Comparison of ENCODE assay signal across 8 cellular contexts in genomic region chr1:1574721-1575537, GRCh38. TPM values are rescaled to one million over a fixed set of nuclear protein-coding genes. Genes with fewer than 3 reads are reported as not detected.
DNase-seq lines count a peak whose midpoint lies in the region; ATAC-seq, FAIRE-seq and TF ChIP-seq lines count a peak whose summit lies in the region.

TSS of gene SSU72 (minus strand) at chr1:1574863. CDS start at chr1:1574557, 306 bp downstream.

- no peaks in the 10 kb centered on the region for H3K27me3 ChIP-seq in CD8-positive, alpha-beta T cell (ENCODE audit: insufficient read depth, low read length)
- H3K27me3 ChIP-seq in HL-60 (ENCODE audit: insufficient read depth, poor library complexity, severe bottlenecking) (no peaks in the 10 kb centered on the region), H1 (replicated peaks in 1 of 4; ENCODE audit: control insufficient read depth in 3 of 4, extremely low read depth in 1 of 4, insufficient read depth in 3 of 4, low read length in 3 of 4) (no peaks in the 10 kb centered on the region)

- TF ChIP-seq CTCF in CD8-positive, alpha-beta T cell (IDR thresholded peaks at IDR 0.05): no peak
- TF ChIP-seq CTCF in HL-60 (IDR thresholded peaks at IDR 0.05; ENCODE audit: insufficient read depth, low read length): no peak
- peak in 1 of 3 experiments; percentile 3; a peak in 1 of 4 replicates for TF ChIP-seq CTCF in H1 (IDR thresholded peaks at IDR 0.05; ENCODE audit: control extremely low read depth in 1 of 3, insufficient read depth in 1 of 3, low read depth in 1 of 3, low read length in 3 of 3)

- H3K56ac ChIP-seq in H1 (replicated peaks; ENCODE audit: insufficient read length, low read depth, low read length): peak within 1 kb of the TSS; percentile 70

- H4K20me1 ChIP-seq in H1 (replicated peaks in 1 of 2; ENCODE audit: control insufficient read depth in 1 of 2, insufficient read depth in 2 of 2, low read length in 2 of 2): peaks cover 3 to 4% of the 10 kb centered on the region in 2 experiments

- no peaks in the 10 kb centered on the region for H3K36me3 ChIP-seq in CD8-positive, alpha-beta T cell (ENCODE audit: insufficient read depth, low read length)
- peaks cover 0 to 17% (median 1%) of the 10 kb centered on the region in 4 experiments; a peak in 1 of 8 replicates for H3K36me3 ChIP-seq in H1 (ENCODE audit: control insufficient read depth in 2 of 4, insufficient read depth in 4 of 4, low read length in 3 of 4)

- H3K4me1 ChIP-seq in CD8-positive, alpha-beta T cell (ENCODE audit: insufficient read depth, low read length): peaks cover 39% of the 10 kb centered on the region
- peaks cover 0 to 2% (median 0%) of the 10 kb centered on the region in 4 experiments; a peak in 2 of 7 replicates for H3K4me1 ChIP-seq in H1 (replicated peaks in 1 of 4; ENCODE audit: control insufficient read depth in 3 of 4, insufficient read depth in 4 of 4, low read length in 3 of 4)

- peak; percentile 93 to 97 for TF ChIP-seq POLR2A in H1 (IDR thresholded peaks at IDR 0.05; ENCODE audit: control extremely low read depth in 1 of 2, low read depth in 2 of 2, low read length in 2 of 2)

- no peak within 1 kb of the TSS for H3K14ac ChIP-seq in H1 (ENCODE audit: insufficient read length)

- no peak within 1 kb of the TSS for H2AK5ac ChIP-seq in H1 (ENCODE audit: low read depth, low read length)

- H3K9me3 ChIP-seq in CD8-positive, alpha-beta T cell (ENCODE audit: low read length): no peaks in the 10 kb centered on the region
- no peaks in the 10 kb centered on the region for H3K9me3 ChIP-seq in H1 (ENCODE audit: insufficient read depth in 2 of 2, low read depth in 1 of 2, low read length in 1 of 2)

- no peaks in the 10 kb centered on the region for H3K27me3 Mint-ChIP-seq in CD8-positive, alpha-beta T cell (ENCODE audit: low read depth)

- peak within 1 kb of the TSS; percentile 94 for H3K4ac ChIP-seq in H1 (replicated peaks; ENCODE audit: insufficient read length, low read depth, low read length)

- H4K8ac ChIP-seq in H1 (ENCODE audit: extremely low read depth, insufficient read depth, low read length): peak within 1 kb of the TSS; percentile 100

- no peak for TF ChIP-seq RAD21 in H1 (IDR thresholded peaks at IDR 0.05 in 1 of 2, conservative IDR thresholded peaks at IDR 0.05 in 1 of 2; ENCODE audit: low read depth in 2 of 2, low read length in 2 of 2)

- DNase-seq in CD8-positive, alpha-beta T cell: peak; percentile 84 to 95 (median 93)
- peak; percentile 91 to 92 for DNase-seq in HL-60 (ENCODE audit: low read depth in 1 of 2, low spot score in 1 of 2)
- peak; percentile 83 for DNase-seq in NK-92 treated with Interleukin-12 subunit alpha and Interleukin-12 subunit beta, amount 100 ng/mL, for 24 hours (lab: John Stamatoyannopoulos, UW)
- peak; percentile 87 to 88 for DNase-seq in activated CD8-positive, alpha-beta memory T cell treated with anti-CD3 and anti-CD28 coated beads for 4 hours (ENCODE audit: low read depth in 2 of 2)
- DNase-seq in H1 (ENCODE audit: low read depth in 1 of 2, low spot score in 2 of 2): peak; percentile 70 to 98
- peak; percentile 98 for DNase-seq in mesenteric fat pad (ENCODE audit: low spot score)
- DNase-seq in stimulated activated CD8-positive, alpha-beta memory T cell treated with anti-CD3 and anti-CD28 coated beads, Interleukin-15, amount 100 ng/mL, for 1 hour (ENCODE audit: low read depth): peak; percentile 86

- CTCF ChIA-PET in CD8-positive, alpha-beta T cell (lab: Charles Lee): no interaction called here
- CTCF ChIA-PET in H1 (lab: Charles Lee; ENCODE audit: partially characterized antibody): interaction anchor here (0.7 kb wide), 1 partner anchor 50 kb away, joined by 3 read pairs; no protein-coding TSS in a partner anchor

- peaks cover 26% of the 10 kb centered on the region for H3K36me3 Mint-ChIP-seq in CD8-positive, alpha-beta T cell

- peaks cover 8% of the 10 kb centered on the region; the same call in 1 of the 2 replicates for H3K23me2 ChIP-seq in H1 (ENCODE audit: low read depth, low read length)

- peaks cover 27 to 45% of the 10 kb centered on the region in 2 experiments for H3K79me2 ChIP-seq in H1 (ENCODE audit: control insufficient read depth in 1 of 2, insufficient read depth in 2 of 2, low read length in 2 of 2)

- peak within 1 kb of the TSS; percentile 96 to 100 (median 97) for H3K9ac ChIP-seq in H1 (replicated peaks in 1 of 4; ENCODE audit: extremely low read depth in 1 of 4, low read depth in 3 of 4, low read length in 3 of 4)

- no peak within 1 kb of the TSS for H2BK120ac ChIP-seq in H1 (replicated peaks; ENCODE audit: low read depth, low read length)

- 3% methylated on average over 64 of the region's 87 CpGs; no CpG with 5 or more reads in 1 of the 2 experiments for WGBS in H1 (ENCODE audit: extremely low coverage in 1 of 2, insufficient coverage in 1 of 2, insufficient read length in 1 of 2, insufficient replicate concordance in 2 of 2, low coverage in 1 of 2, low lambda C conversion rate in 2 of 2, missing lambda C conversion rate in 1 of 2), 2 experiments

- no peak within 1 kb of the TSS; the same call in 1 of the 2 replicates for H2BK12ac ChIP-seq in H1 (ENCODE audit: low read depth, low read length)

- TF ChIP-seq EP300 in H1 (IDR thresholded peaks at IDR 0.05; ENCODE audit: borderline replicate concordance in 1 of 2, low read depth in 2 of 2, low read length in 2 of 2): 0 out of 3 replicates have a peak, but pooled peaks of 1 of the 2 experiments have one; percentile 39

- H3K27ac Mint-ChIP-seq in CD8-positive, alpha-beta T cell: peak within 1 kb of the TSS; percentile 100

- no peak within 1 kb of the TSS for H2BK15ac ChIP-seq in H1 (ENCODE audit: low read length)

- peak; percentile 82 for ATAC-seq in CD8-positive, alpha-beta T cell
- ATAC-seq in GM19463 (IDR thresholded peaks at IDR 0.05; ENCODE audit: unreplicated experiment): peak; percentile 85

- no peak within 1 kb of the TSS for H3K23ac ChIP-seq in H1 (ENCODE audit: insufficient read length)

- FAIRE-seq in H1 (lab: Jason Lieb, UNC): no peak

- H3K4me3 Mint-ChIP-seq in CD8-positive, alpha-beta T cell: peak within 1 kb of the TSS; percentile 98

- peak within 1 kb of the TSS; percentile 78 for H3K4me3 ChIP-seq in CD8-positive, alpha-beta T cell (ENCODE audit: low read depth, low read length)
- peak within 1 kb of the TSS; percentile 94 for H3K4me3 ChIP-seq in HL-60 (replicated peaks; ENCODE audit: insufficient read depth, low read length)
- peak within 1 kb of the TSS; percentile 84 to 99 (median 94) for H3K4me3 ChIP-seq in H1 (ENCODE audit: extremely low read depth in 1 of 4, insufficient read depth in 2 of 4, low read depth in 3 of 4, low read length in 4 of 4)

- H3K4me1 Mint-ChIP-seq in CD8-positive, alpha-beta T cell (ENCODE audit: low read depth): peaks cover 32% of the 10 kb centered on the region

- H2AFZ ChIP-seq in H1 (ENCODE audit: low read length): peak within 1 kb of the TSS; percentile 77; the same call in 1 of the 2 replicates

- H3K9me3 Mint-ChIP-seq in CD8-positive, alpha-beta T cell: no peaks in the 10 kb centered on the region

- H3K27ac ChIP-seq in CD8-positive, alpha-beta T cell (ENCODE audit: low read depth, low read length): peak within 1 kb of the TSS; percentile 99
- H3K27ac ChIP-seq in HL-60 (replicated peaks): peak within 1 kb of the TSS; percentile 97
- peak within 1 kb of the TSS; percentile 99 for H3K27ac ChIP-seq in H1 (ENCODE audit: low read depth, low read length)

- H4K5ac ChIP-seq in H1 (ENCODE audit: insufficient read length, low read depth, low read length): peak within 1 kb of the TSS; percentile 91

- peak within 1 kb of the TSS; percentile 82 to 100 for H3K4me2 ChIP-seq in H1 (ENCODE audit: insufficient read depth in 1 of 2, low read depth in 2 of 2, low read length in 2 of 2)

- peaks cover 2% of the 10 kb centered on the region for H3K79me1 ChIP-seq in H1 (ENCODE audit: low read depth, low read length)

- peak within 1 kb of the TSS; percentile 96 for H2BK5ac ChIP-seq in H1 (ENCODE audit: low read depth, low read length)

- no peak within 1 kb of the TSS for H2BK20ac ChIP-seq in H1 (ENCODE audit: low read length)

- peak within 1 kb of the TSS; percentile 93 for H4K91ac ChIP-seq in H1 (replicated peaks; ENCODE audit: insufficient read length, low read length)

- POLR2A ChIA-PET in CD8-positive, alpha-beta T cell (lab: Charles Lee): interaction anchor here (1.0 to 4.0 kb wide), 4 partner anchors 32 to 40 kb away, joined by 3 to 27 read pairs (median 8); partner anchors contain the start of gene MIB2
- POLR2A ChIA-PET in H1 (lab: Charles Lee; ENCODE audit: partially characterized antibody): interaction anchor here (0.8 to 21.2 kb wide), 13 partner anchors 9 to 175 kb away, joined by 3 to 367 read pairs (median 4); partner anchors contain the start of genes CCNL2 and MIB2

- H3K18ac ChIP-seq in H1 (ENCODE audit: extremely low read depth, low read length): peak within 1 kb of the TSS; percentile 83

- intact Hi-C loops in CD8-positive, alpha-beta T cell (cut with DNase I, micrococcal nuclease): loop anchor here (1.0 to 5.0 kb wide), 8 partner anchors 40 to 168 kb away; partner anchors contain the start of genes CDK11B (in 2 of the 2), MIB2 (in 2 of the 2), ATAD3B (in 1 of the 2) and MRPL20 (in 1 of the 2)

TF ChIP-seq in H1, 55 proteins besides CTCF, POLR2A, EP300 and RAD21 (continues in another document):
- TF ChIP-seq BCL11A (IDR thresholded peaks at IDR 0.05; ENCODE audit: low read depth in 2 of 2, low read length in 2 of 2) (no peak), CREB1 (IDR thresholded peaks at IDR 0.05) (peak; percentile 99), GABPA (IDR thresholded peaks at IDR 0.05; ENCODE audit: borderline replicate concordance, insufficient read depth, low read length) (0 out of 2 replicates have a peak, but pooled peaks have one; percentile 4), TAF7 (optimal IDR thresholded peaks at IDR 0.05; ENCODE audit: borderline replicate concordance, low read depth, low read length) (no peak)

RNA-seq across cellular contexts. Expression of gene SSU72, which starts in this region (rescaled TPM):
- 10 to 100 TPM; 86.8 to 87.9 TPM for total RNA-seq in CD8-positive, alpha-beta T cell
- 165 and 170 TPM in 2 replicates for total RNA-seq in H1 (2021; fragmentation: NEBNext Ultra II Directional; extraction: Animal tissue kit (Norgen Biotek cat#: 25700))
- polyA plus RNA-seq in H1 (2011; rRNA removed): 110 and 116 TPM in 2 replicates
- 122 TPM for polyA plus RNA-seq in H1 (2011; cell fraction: cytosol; rRNA removed)
- 110 TPM for polyA plus RNA-seq in H1 (2011; cell fraction: nucleus; rRNA removed)
- polyA plus RNA-seq in H1 (2012, experiment 1 of 2): 156 to 180 TPM (median 158 TPM) in 4 replicates
- 198 TPM for polyA plus RNA-seq in H1 (2012, experiment 2 of 2)
- 143 TPM for polyA plus RNA-seq in H1 (2013, experiment 1 of 2)
- polyA plus RNA-seq in H1 (2013, experiment 2 of 2): 148 TPM
- polyA minus RNA-seq in H1 (2011; rRNA and poly(A)+ RNA removed): 59.2 and 65.6 TPM in 2 replicates
- polyA minus RNA-seq in H1 (2011; cell fraction: cytosol; rRNA and poly(A)+ RNA removed): 91.6 TPM
- 66.4 TPM for polyA minus RNA-seq in H1 (2011; cell fraction: nucleus; rRNA and poly(A)+ RNA removed)
- total RNA-seq in mesenteric fat pad: 144 TPM

Comparison
In these comparisons a context has a peak if more than half of its experiments do, and no peak if none do; other contexts are left out.
1. Peak in every context shown above with its lines: DNase-seq, ATAC-seq, H3K4me3 ChIP-seq and H3K27ac ChIP-seq.